ENCODE assay signal across 1 cellular context in the genomic region with DNA sequence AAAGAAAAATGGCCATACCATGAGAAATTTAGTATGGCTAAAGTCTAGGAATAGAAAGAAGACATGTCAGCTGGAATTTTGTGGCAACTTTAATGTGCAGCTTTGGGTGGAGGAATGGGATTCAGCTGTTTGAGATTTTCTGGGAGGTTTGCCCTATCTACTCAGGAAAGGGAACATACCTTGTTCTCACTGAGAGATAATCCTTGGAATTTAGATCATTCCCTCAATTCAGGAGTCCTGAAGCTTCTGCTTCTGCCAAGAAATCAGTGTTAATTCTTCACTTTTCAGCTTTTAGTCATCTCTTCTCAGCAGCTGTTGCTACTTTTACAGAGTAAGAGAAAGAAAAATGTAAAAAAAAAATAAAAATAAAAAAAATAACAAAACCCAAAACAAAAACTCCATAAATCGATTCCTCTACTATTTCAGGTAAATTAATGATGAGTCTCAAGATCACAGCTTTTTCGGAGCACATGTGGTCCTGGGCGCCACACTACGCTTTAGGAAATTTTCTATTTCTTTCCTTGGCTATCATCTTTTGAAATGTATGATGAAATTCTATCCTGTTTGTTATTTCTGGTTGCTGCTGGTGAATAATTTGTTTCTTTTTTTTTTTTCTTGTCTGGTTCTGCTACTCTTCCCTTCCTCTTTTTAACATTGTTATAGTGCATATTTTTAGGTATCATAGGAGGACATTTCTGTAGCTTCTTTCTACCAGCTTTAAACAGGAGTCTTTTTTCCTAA.
TF ChIP-seq lines count a peak whose summit lies in the region.

No MANE protein-coding gene starts in this region.

TF ChIP-seq in A549, 52 proteins besides CTCF, POLR2A, EP300 and RAD21:
- no peak for TF ChIP-seq FOSB (CRISPR knock-in tag; IDR thresholded peaks at IDR 0.05)
- TF ChIP-seq, protein P1, sequence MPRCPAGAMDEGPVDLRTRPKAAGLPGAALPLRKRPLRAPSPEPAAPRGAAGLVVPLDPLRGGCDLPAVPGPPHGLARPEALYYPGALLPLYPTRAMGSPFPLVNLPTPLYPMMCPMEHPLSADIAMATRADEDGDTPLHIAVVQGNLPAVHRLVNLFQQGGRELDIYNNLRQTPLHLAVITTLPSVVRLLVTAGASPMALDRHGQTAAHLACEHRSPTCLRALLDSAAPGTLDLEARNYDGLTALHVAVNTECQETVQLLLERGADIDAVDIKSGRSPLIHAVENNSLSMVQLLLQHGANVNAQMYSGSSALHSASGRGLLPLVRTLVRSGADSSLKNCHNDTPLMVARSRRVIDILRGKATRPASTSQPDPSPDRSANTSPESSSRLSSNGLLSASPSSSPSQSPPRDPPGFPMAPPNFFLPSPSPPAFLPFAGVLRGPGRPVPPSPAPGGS (IDR thresholded peaks at IDR 0.05) = no peak
- TF ChIP-seq, protein P2, sequence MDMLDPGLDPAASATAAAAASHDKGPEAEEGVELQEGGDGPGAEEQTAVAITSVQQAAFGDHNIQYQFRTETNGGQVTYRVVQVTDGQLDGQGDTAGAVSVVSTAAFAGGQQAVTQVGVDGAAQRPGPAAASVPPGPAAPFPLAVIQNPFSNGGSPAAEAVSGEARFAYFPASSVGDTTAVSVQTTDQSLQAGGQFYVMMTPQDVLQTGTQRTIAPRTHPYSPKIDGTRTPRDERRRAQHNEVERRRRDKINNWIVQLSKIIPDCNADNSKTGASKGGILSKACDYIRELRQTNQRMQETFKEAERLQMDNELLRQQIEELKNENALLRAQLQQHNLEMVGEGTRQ (IDR thresholded peaks at IDR 0.05) = no peak
- no peak for TF ChIP-seq ESRRA (IDR thresholded peaks at IDR 0.05; ENCODE audit: borderline replicate concordance, low read length)
- no peak for TF ChIP-seq NFE2L2 (conservative IDR thresholded peaks at IDR 0.05; ENCODE audit: low read length)
